ENCODE assay signal across 32 cellular contexts in the genomic region with DNA sequence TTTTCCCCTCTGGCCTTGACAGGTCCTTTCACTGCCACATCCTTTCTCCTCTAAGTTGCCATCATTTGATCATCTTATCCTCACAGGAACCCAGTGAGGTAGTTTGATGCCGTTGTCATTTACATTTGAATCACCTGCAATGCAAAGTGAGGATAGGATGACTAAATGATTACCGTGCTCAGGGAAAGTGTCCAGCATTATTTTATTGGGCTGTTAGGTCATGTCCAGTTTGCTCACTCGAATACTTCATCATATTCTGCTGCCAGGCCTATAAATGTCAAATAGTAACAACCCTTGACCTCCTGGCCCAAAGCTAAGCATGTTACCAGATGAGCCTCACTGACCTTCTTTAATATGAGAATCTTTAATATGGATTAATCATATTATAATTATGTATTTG.
"Had no signal": no experiment of that assay in that cellular context is flagged by ENCODE, and none has a peak within 500 bp of the region (broad histone marks: within the 10 kb centered on the region; RNA-seq: fewer than 3 reads in every experiment).

No MANE protein-coding gene starts in this region.

- DNase-seq: activated CD4-positive, alpha-beta memory T cell treated with anti-CD3 and anti-CD28 coated beads for 36 hours; activated CD4-positive, alpha-beta T cell treated with anti-CD3 and anti-CD28 coated beads for 36 hours; activated CD4-positive, alpha-beta T cell treated with anti-CD3 and anti-CD28 coated beads, Interleukin-2, amount 10 ng/mL, durations not matched to agents 24 days and 14 days; activated CD4-positive, CD25-positive, alpha-beta regulatory T cell; activated CD4-positive, CD25-positive, alpha-beta regulatory T cell treated with anti-CD3 and anti-CD28 coated beads, Interleukin-2, amount 50 U/mL, for 72 hours; activated CD8-positive, alpha-beta memory T cell treated with anti-CD3 and anti-CD28 coated beads, Interleukin-2, amount 10 ng/mL, durations not matched to agents 7 days and 5 days; activated CD8-positive, alpha-beta memory T cell treated with anti-CD3 and anti-CD28 coated beads, Interleukin-2, amount 50 U/mL, for 4 hours; activated CD8-positive, alpha-beta T cell treated with anti-CD3 and anti-CD28 coated beads, Interleukin-2, amount 10 ng/mL, durations not matched to agents 7 days and 5 days; activated effector memory CD4-positive, alpha-beta T cell treated with anti-CD3 and anti-CD28 coated beads, Interleukin-2, amount 50 U/mL, for 16 hours; activated naive CD4-positive, alpha-beta T cell treated with anti-CD3 and anti-CD28 coated beads for 36 hours; activated naive CD8-positive, alpha-beta T cell treated with anti-CD3 and anti-CD28 coated beads for 36 hours; activated naive CD8-positive, alpha-beta T cell treated with anti-CD3 and anti-CD28 coated beads, Interleukin-2, amount 50 U/mL, for 24 hours; activated T-cell treated with anti-CD3 and anti-CD28 coated beads, Interleukin-2, amount 50 U/mL, for 1 hour; activated T-cell treated with anti-CD3 and anti-CD28 coated beads, Interleukin-2, amount 50 U/mL, for 48 hours; adrenal gland; amygdala; aorta; body of pancreas; central memory CD4-positive, alpha-beta T cell; cerebellar nuclear complex; colonic mucosa; effector CD8-positive, alpha-beta T cell; esophagus squamous epithelium; foreskin fibroblast; head of caudate nucleus; T-helper 17 cell; T1000 had no signal

- ATAC-seq: activated CD4-positive, alpha-beta T cell treated with anti-CD3 and anti-CD28 coated beads for 36 hours; activated CD8-positive, alpha-beta memory T cell treated with anti-CD3 and anti-CD28 coated beads, Interleukin-2, amount 10 ng/mL, durations not matched to agents 7 days and 5 days; activated CD8-positive, alpha-beta T cell treated with anti-CD3 and anti-CD28 coated beads, Interleukin-2, amount 10 ng/mL, durations not matched to agents 7 days and 5 days; activated naive CD8-positive, alpha-beta T cell treated with anti-CD3 and anti-CD28 coated beads, Interleukin-2, amount 50 U/mL, for 24 hours; body of pancreas; T-helper 17 cell had no signal

- H3K9me3 ChIP-seq: adrenal gland, body of pancreas, colonic mucosa, esophagus squamous epithelium had no signal

- H3K36me3 ChIP-seq: adrenal gland, cardiac muscle cell, colonic mucosa, esophagus squamous epithelium had no signal

- H3K27ac ChIP-seq: adrenal gland, body of pancreas, cardiac muscle cell, colonic mucosa, epithelial cell of prostate, esophagus squamous epithelium had no signal

- FAIRE-seq: endometrium, endothelial cell of umbilical vein, frontal cortex had no signal

- H3K4me3 ChIP-seq: adrenal gland, body of pancreas, cardiac muscle cell, colonic mucosa, esophagus squamous epithelium had no signal

- H3K4me1 ChIP-seq: adrenal gland, body of pancreas, colonic mucosa, esophagus squamous epithelium had no signal

- H3K27me3 ChIP-seq: adrenal gland, body of pancreas, cardiac muscle cell, colonic mucosa, esophagus squamous epithelium had no signal
